1 cellular context compared by ENCODE assay signal in the genomic region with DNA sequence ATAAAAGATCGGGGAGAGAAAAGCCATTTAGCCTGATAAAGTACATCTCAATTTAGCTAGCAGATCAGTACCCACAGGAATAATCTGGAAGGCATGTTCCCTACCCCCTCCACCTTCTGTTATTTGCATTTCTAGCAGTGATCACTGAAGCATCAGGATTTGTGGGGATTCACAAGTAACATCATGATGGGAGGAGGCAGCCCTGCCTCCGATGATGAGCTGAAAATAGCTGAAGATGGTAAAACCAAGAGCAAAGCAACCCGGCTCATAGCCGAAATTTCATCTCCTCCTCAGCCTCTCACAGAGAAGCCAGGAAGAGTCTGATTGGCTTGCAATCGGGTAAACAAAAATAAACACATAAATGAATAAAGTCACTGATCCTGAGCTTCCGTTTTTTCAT.
TF ChIP-seq lines count a peak whose summit lies in the region.

No MANE protein-coding gene starts in this region.

TF ChIP-seq in HCT116, 20 proteins besides CTCF, POLR2A, EP300 and RAD21 (continued from another document):
- TF ChIP-seq POLR2AphosphoS5 (IDR thresholded peaks at IDR 0.05; ENCODE audit: low read depth, low read length) (no peak), EZH2 (IDR thresholded peaks at IDR 0.05) (no peak), ZNF274 (IDR thresholded peaks at IDR 0.05; ENCODE audit: low read depth, low read length) (no peak), EGR1 (IDR thresholded peaks at IDR 0.05; ENCODE audit: low read depth) (no peak), CBX3 (IDR thresholded peaks at IDR 0.05; ENCODE audit: low read depth) (no peak), FOSL1 (IDR thresholded peaks at IDR 0.05; ENCODE audit: low read depth) (no peak), ZFX (IDR thresholded peaks at IDR 0.05) (no peak), YY1 (IDR thresholded peaks at IDR 0.05; ENCODE audit: extremely low read depth, insufficient replicate concordance, low read depth, low read length) (no peak), SP1 (IDR thresholded peaks at IDR 0.05; ENCODE audit: low read depth) (no peak), TCF7L2 (IDR thresholded peaks at IDR 0.05; ENCODE audit: borderline replicate concordance, extremely low read depth, insufficient read depth, insufficient read length) (no peak), ELF1 (IDR thresholded peaks at IDR 0.05; ENCODE audit: borderline replicate concordance, low read depth) (no peak)
- TF ChIP-seq, protein P1, sequence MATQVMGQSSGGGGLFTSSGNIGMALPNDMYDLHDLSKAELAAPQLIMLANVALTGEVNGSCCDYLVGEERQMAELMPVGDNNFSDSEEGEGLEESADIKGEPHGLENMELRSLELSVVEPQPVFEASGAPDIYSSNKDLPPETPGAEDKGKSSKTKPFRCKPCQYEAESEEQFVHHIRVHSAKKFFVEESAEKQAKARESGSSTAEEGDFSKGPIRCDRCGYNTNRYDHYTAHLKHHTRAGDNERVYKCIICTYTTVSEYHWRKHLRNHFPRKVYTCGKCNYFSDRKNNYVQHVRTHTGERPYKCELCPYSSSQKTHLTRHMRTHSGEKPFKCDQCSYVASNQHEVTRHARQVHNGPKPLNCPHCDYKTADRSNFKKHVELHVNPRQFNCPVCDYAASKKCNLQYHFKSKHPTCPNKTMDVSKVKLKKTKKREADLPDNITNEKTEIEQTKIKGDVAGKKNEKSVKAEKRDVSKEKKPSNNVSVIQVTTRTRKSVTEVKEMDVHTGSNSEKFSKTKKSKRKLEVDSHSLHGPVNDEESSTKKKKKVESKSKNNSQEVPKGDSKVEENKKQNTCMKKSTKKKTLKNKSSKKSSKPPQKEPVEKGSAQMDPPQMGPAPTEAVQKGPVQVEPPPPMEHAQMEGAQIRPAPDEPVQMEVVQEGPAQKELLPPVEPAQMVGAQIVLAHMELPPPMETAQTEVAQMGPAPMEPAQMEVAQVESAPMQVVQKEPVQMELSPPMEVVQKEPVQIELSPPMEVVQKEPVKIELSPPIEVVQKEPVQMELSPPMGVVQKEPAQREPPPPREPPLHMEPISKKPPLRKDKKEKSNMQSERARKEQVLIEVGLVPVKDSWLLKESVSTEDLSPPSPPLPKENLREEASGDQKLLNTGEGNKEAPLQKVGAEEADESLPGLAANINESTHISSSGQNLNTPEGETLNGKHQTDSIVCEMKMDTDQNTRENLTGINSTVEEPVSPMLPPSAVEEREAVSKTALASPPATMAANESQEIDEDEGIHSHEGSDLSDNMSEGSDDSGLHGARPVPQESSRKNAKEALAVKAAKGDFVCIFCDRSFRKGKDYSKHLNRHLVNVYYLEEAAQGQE (IDR thresholded peaks at IDR 0.05; ENCODE audit: low read depth): no peak
- TF ChIP-seq, protein P2, sequence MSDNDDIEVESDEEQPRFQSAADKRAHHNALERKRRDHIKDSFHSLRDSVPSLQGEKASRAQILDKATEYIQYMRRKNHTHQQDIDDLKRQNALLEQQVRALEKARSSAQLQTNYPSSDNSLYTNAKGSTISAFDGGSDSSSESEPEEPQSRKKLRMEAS (IDR thresholded peaks at IDR 0.05): no peak
TF ChIP-seq in HCT116: peak in this region for 0.
